17 cellular contexts compared by ENCODE assay signal in genomic region chr5:158922816-158923215, GRCh38.
"Had no signal": no experiment of that assay in that cellular context is flagged by ENCODE, and none has a peak within 500 bp of the region (broad histone marks: within the 10 kb centered on the region; RNA-seq: fewer than 3 reads in every experiment).

No MANE protein-coding gene starts in this region.

- H3K4me2 ChIP-seq: neural progenitor cell, smooth muscle cell had no signal

- H3K4me1 ChIP-seq: lower lobe of right lung, psoas muscle, right lobe of liver, upper lobe of left lung had no signal

- H3K4me3 ChIP-seq: cardiac muscle cell, heart left ventricle, lower lobe of right lung, neural progenitor cell, psoas muscle, right lobe of liver, smooth muscle cell, upper lobe of left lung had no signal

- H3K9me3 ChIP-seq: heart left ventricle, lower lobe of right lung, psoas muscle, right lobe of liver, upper lobe of left lung had no signal

- H3K36me3 ChIP-seq: cardiac muscle cell, heart left ventricle, lower lobe of right lung, neural progenitor cell, right lobe of liver, upper lobe of left lung had no signal

- ATAC-seq: activated CD4-positive, alpha-beta T cell treated with anti-CD3 and anti-CD28 coated beads for 36 hours; activated CD8-positive, alpha-beta memory T cell treated with anti-CD3 and anti-CD28 coated beads, Interleukin-2, amount 10 ng/mL, durations not matched to agents 7 days and 5 days; heart left ventricle; left cardiac atrium; lower lobe of right lung; psoas muscle; right lobe of liver had no signal

- H3K27ac ChIP-seq: cardiac muscle cell, epithelial cell of prostate, heart left ventricle, lower lobe of right lung, neural progenitor cell, psoas muscle, right lobe of liver, upper lobe of left lung had no signal

- H3K27me3 ChIP-seq: heart left ventricle, neural progenitor cell, right lobe of liver, upper lobe of left lung had no signal

- H3K9ac ChIP-seq: neural progenitor cell had no signal

- DNase-seq: activated CD4-positive, alpha-beta memory T cell treated with anti-CD3 and anti-CD28 coated beads for 36 hours; activated CD4-positive, alpha-beta T cell treated with anti-CD3 and anti-CD28 coated beads for 36 hours; activated CD8-positive, alpha-beta memory T cell treated with anti-CD3 and anti-CD28 coated beads, Interleukin-2, amount 10 ng/mL, durations not matched to agents 7 days and 5 days; activated naive CD4-positive, alpha-beta T cell treated with anti-CD3 and anti-CD28 coated beads, Interleukin-2, amount 10 ng/mL, durations not matched to agents 7 days and 5 days; activated T-cell treated with anti-CD3 and anti-CD28 coated beads, Interleukin-2, amount 50 U/mL, for 1 hour; foreskin melanocyte; heart left ventricle; left cardiac atrium; lower lobe of right lung; midbrain; psoas muscle; right lobe of liver; upper lobe of left lung had no signal
